In genomic region chr7:107045195-107045960, GRCh38 we compare ENCODE assay signal across 8 cellular contexts. TPM values are rescaled to one million over a fixed set of nuclear protein-coding genes. Genes with fewer than 3 reads are reported as not detected.
DNase-seq lines count a peak whose midpoint lies in the region; ATAC-seq and TF ChIP-seq lines count a peak whose summit lies in the region.

No MANE protein-coding gene starts in this region.

- H3K9ac ChIP-seq in neural progenitor cell = no peak overlapping the region

- H3K4me1 ChIP-seq in neural progenitor cell = peaks cover 19% of the 10 kb centered on the region

- H2AFZ ChIP-seq in neural progenitor cell (replicated peaks) = peak overlapping the region; percentile 98

- no peaks in the 10 kb centered on the region for H3K36me3 ChIP-seq in neural progenitor cell

- ATAC-seq in HG02759 (IDR thresholded peaks at IDR 0.05; ENCODE audit: unreplicated experiment) (no peak), HG03175 (IDR thresholded peaks at IDR 0.05; ENCODE audit: unreplicated experiment) (no peak)

- peak overlapping the region; percentile 60 for H3K4me3 ChIP-seq in epithelial cell of proximal tubule (ENCODE audit: low read depth, low read length)
- H3K4me3 ChIP-seq in neural progenitor cell = peak overlapping the region; percentile 97

- peaks cover 3% of the 10 kb centered on the region for H3K36me3 Mint-ChIP-seq in T-helper 2 cell treated with Interferon-gamma antibody and Interleukin-4, amounts not matched to agents 5 μg/mL and 100 μg/mL, for 36 hours (ENCODE audit: low read depth)
- H3K36me3 Mint-ChIP-seq in neural progenitor cell = no peaks in the 10 kb centered on the region

- peak overlapping the region; percentile 86 for H3K4me2 ChIP-seq in neural progenitor cell

- no peaks in the 10 kb centered on the region for H3K9me3 Mint-ChIP-seq in T-helper 2 cell treated with Interferon-gamma antibody and Interleukin-4, amounts not matched to agents 5 μg/mL and 100 μg/mL, for 36 hours
- peaks cover 9% of the 10 kb centered on the region for H3K9me3 Mint-ChIP-seq in neural progenitor cell

- no peaks in the 10 kb centered on the region for H3K9me3 ChIP-seq in neural progenitor cell (ENCODE audit: low read depth)

- no peak for TF ChIP-seq CTCF in epithelial cell of proximal tubule (conservative IDR thresholded peaks at IDR 0.05; ENCODE audit: low read depth, low read length)
- no peak for TF ChIP-seq CTCF in neural progenitor cell (IDR thresholded peaks at IDR 0.05)

- peaks cover 8% of the 10 kb centered on the region for H3K4me1 Mint-ChIP-seq in T-helper 2 cell treated with Interferon-gamma antibody and Interleukin-4, amounts not matched to agents 5 μg/mL and 100 μg/mL, for 36 hours (ENCODE audit: low read depth)
- H3K4me1 Mint-ChIP-seq in neural progenitor cell = peaks cover 20% of the 10 kb centered on the region

- H3K4me3 Mint-ChIP-seq in T-helper 2 cell treated with Interferon-gamma antibody and Interleukin-4, amounts not matched to agents 5 μg/mL and 100 μg/mL, for 36 hours = peak overlapping the region; percentile 88
- H3K4me3 Mint-ChIP-seq in neural progenitor cell = peak overlapping the region; percentile 95

- H3K27ac Mint-ChIP-seq in T-helper 2 cell treated with Interferon-gamma antibody and Interleukin-4, amounts not matched to agents 5 μg/mL and 100 μg/mL, for 36 hours = no peak overlapping the region
- H3K27ac Mint-ChIP-seq in neural progenitor cell = no peak overlapping the region

- peaks cover 9% of the 10 kb centered on the region for H4K20me1 ChIP-seq in neural progenitor cell (ENCODE audit: low read depth)

- H3K79me2 ChIP-seq in neural progenitor cell (ENCODE audit: low read depth) = peaks cover 42% of the 10 kb centered on the region

- peak overlapping the region; percentile 71 for H3K27ac ChIP-seq in neural progenitor cell

- H3F3A ChIP-seq in neural progenitor cell (ENCODE audit: low read depth) = peaks cover 16% of the 10 kb centered on the region

- peaks cover 61% of the 10 kb centered on the region for H3K27me3 Mint-ChIP-seq in T-helper 2 cell treated with Interferon-gamma antibody and Interleukin-4, amounts not matched to agents 5 μg/mL and 100 μg/mL, for 36 hours (ENCODE audit: low read depth)
- H3K27me3 Mint-ChIP-seq in neural progenitor cell (ENCODE audit: insufficient read depth, low read depth) = peaks cover 2% of the 10 kb centered on the region

- no peaks in the 10 kb centered on the region for H3K27me3 ChIP-seq in neural progenitor cell

- no peak for DNase-seq in T-helper 2 cell treated with Interferon-gamma antibody and Interleukin-4, amounts not matched to agents 5 μg/mL and 100 μg/mL, for 36 hours (ENCODE audit: low spot score)
- no peak for DNase-seq in T-helper 2 cell
- DNase-seq in RPMI7951 (ENCODE audit: low read depth) = peak; percentile 11
- DNase-seq in epithelial cell of proximal tubule (ENCODE audit: low read depth) = no peak
- peak; percentile 52 for DNase-seq in neural progenitor cell (ENCODE audit: low spot score)
- DNase-seq in mucosa of gallbladder (ENCODE audit: low spot score) = no peak

RNA-seq across cellular contexts. Expression of gene PRKAR2B, which starts 0.9 kb away (rescaled TPM):
- 3.3 and 3.7 TPM in 2 replicates for total RNA-seq in RPMI7951 (2014; rRNA removed; shearing (Covaris generic))
- 4.1 and 5.2 TPM in 2 replicates for total RNA-seq in epithelial cell of proximal tubule
- total RNA-seq in neural progenitor cell (ENCODE audit: low replicate concordance) = 29.1 and 43.4 TPM in 2 replicates
- total RNA-seq in mucosa of gallbladder = 7.1 TPM

Comparison
In these comparisons a context has a peak if more than half of its experiments do, and no peak if none do; other contexts are left out.
1. DNase-seq: peak in RPMI7951 (single experiment) and neural progenitor cell (single experiment); none in T-helper 2 cell treated with Interferon-gamma antibody and Interleukin-4, amounts not matched to agents 5 μg/mL and 100 μg/mL, for 36 hours (single experiment), T-helper 2 cell (0 of 5), epithelial cell of proximal tubule (single experiment) and mucosa of gallbladder (single experiment).